ENCODE assay signal across 15 cellular contexts in genomic region chr12:125104978-125105377, GRCh38. TPM values are rescaled to one million over a fixed set of nuclear protein-coding genes. Genes with fewer than 3 reads are reported as not detected.
DNase-seq lines count a peak whose midpoint lies in the region; ATAC-seq, FAIRE-seq and TF ChIP-seq lines count a peak whose summit lies in the region.
"Had no signal": no experiment of that assay in that cellular context is flagged by ENCODE, and none has a peak within 500 bp of the region (broad histone marks: within the 10 kb centered on the region; RNA-seq: fewer than 3 reads in every experiment).

No MANE protein-coding gene starts in this region.

- H3K14ac ChIP-seq in IMR-90 (replicated peaks; ENCODE audit: low read depth, low read length) (no peak overlapping the region), H1 (ENCODE audit: insufficient read length) (no peak overlapping the region)

- peaks cover 10 to 55% (median 42%) of the 10 kb centered on the region in 10 experiments; a peak in 17 of 20 replicates for H3K4me1 ChIP-seq in BLaER1 treated with 17β-estradiol and CSF1 and Interleukin-3, amounts not matched to agents 10 nM and 100 nM
- no peaks in the 10 kb centered on the region for H3K4me1 ChIP-seq in IMR-90 (ENCODE audit: control insufficient read depth, insufficient read depth, low read length)
- H3K4me1 ChIP-seq in H1 (replicated peaks in 1 of 4; ENCODE audit: control insufficient read depth in 3 of 4, insufficient read depth in 4 of 4, low read length in 3 of 4), result peaks cover 0 to 4% (median 1%) of the 10 kb centered on the region in 4 experiments; a peak in 3 of 7 replicates

- H3K4ac ChIP-seq in IMR-90 (ENCODE audit: low read depth, low read length), result no peak overlapping the region
- no peak overlapping the region for H3K4ac ChIP-seq in H1 (replicated peaks; ENCODE audit: insufficient read length, low read depth, low read length)

- H4K5ac ChIP-seq in IMR-90 (ENCODE audit: low read depth, low read length) (no peak overlapping the region), H1 (ENCODE audit: insufficient read length, low read depth, low read length) (no peak overlapping the region)

- H2AK5ac ChIP-seq in IMR-90 (ENCODE audit: low read depth, low read length) (no peak overlapping the region), H1 (ENCODE audit: low read depth, low read length) (no peak overlapping the region)

- H2BK15ac ChIP-seq in IMR-90 (ENCODE audit: low read depth, low read length) (no peak overlapping the region), H1 (ENCODE audit: low read length) (no peak overlapping the region)

- H4K8ac ChIP-seq in IMR-90 (ENCODE audit: low read depth in 2 of 2, low read length in 2 of 2), result no peak overlapping the region
- H4K8ac ChIP-seq in H1 (ENCODE audit: extremely low read depth, insufficient read depth, low read length), result peak overlapping the region; percentile 28; the same call in 1 of the 2 replicates

- POLR2A ChIA-PET in IMR-90 (lab: Charles Lee; ENCODE audit: unreplicated experiment) (no interaction called here), H1 (lab: Charles Lee; ENCODE audit: partially characterized antibody) (interaction anchor here (1.0 to 1.5 kb wide), 2 partner anchors 11 to 131 kb away, joined by 3 to 4 read pairs; no protein-coding TSS in a partner anchor)

- H3K23me2 ChIP-seq in H1 (ENCODE audit: low read depth, low read length), result no peaks in the 10 kb centered on the region

- intact Hi-C loops in IMR-90 (cut with micrococcal nuclease), result no loop called here

- H3K23ac ChIP-seq in IMR-90 (ENCODE audit: low read depth, low read length) (no peak overlapping the region), H1 (ENCODE audit: insufficient read length) (no peak overlapping the region)

- no peaks in the 10 kb centered on the region for H3F3A ChIP-seq in neural cell (ENCODE audit: insufficient read depth, low read length, poor library complexity, severe bottlenecking)

- peaks cover 26 to 82% (median 49%) of the 10 kb centered on the region in 11 experiments for H3K36me3 ChIP-seq in BLaER1 treated with 17β-estradiol and CSF1 and Interleukin-3, amounts not matched to agents 10 nM and 100 nM
- H3K36me3 ChIP-seq in IMR-90 (ENCODE audit: control insufficient read depth, insufficient read depth, low read length) (peaks cover 34% of the 10 kb centered on the region), H1 (ENCODE audit: control insufficient read depth in 2 of 4, insufficient read depth in 4 of 4, low read length in 3 of 4) (peaks cover 13 to 44% (median 26%) of the 10 kb centered on the region in 4 experiments; a peak in 7 of 8 replicates), neural cell (ENCODE audit: insufficient read depth, low read length) (peaks cover 5% of the 10 kb centered on the region)

- no peak overlapping the region for H2BK5ac ChIP-seq in IMR-90 (ENCODE audit: low read depth, low read length, poor library complexity, severe bottlenecking)
- no peak overlapping the region for H2BK5ac ChIP-seq in H1 (ENCODE audit: low read depth, low read length)

- 88% methylated on average over 5 of the region's 10 CpGs; no CpG with 5 or more reads in 1 of the 2 experiments for whole genome bisulfite sequencing in IMR-90 (ENCODE audit: extremely low coverage in 2 of 2, insufficient read length in 1 of 2), 2 experiments
- 88% methylated on average over 8 of the region's 10 CpGs; no CpG with 5 or more reads in 1 of the 2 experiments for WGBS in H1 (ENCODE audit: extremely low coverage in 1 of 2, insufficient coverage in 1 of 2, insufficient read length in 1 of 2, insufficient replicate concordance in 2 of 2, low coverage in 1 of 2, low lambda C conversion rate in 2 of 2, missing lambda C conversion rate in 1 of 2), 2 experiments

- H4K91ac ChIP-seq in IMR-90 (ENCODE audit: insufficient read depth, low read depth, low read length) (no peak overlapping the region), H1 (replicated peaks; ENCODE audit: insufficient read length, low read length) (no peak overlapping the region)

- H3K18ac ChIP-seq in IMR-90 (ENCODE audit: low read depth, low read length) (no peak overlapping the region), H1 (ENCODE audit: extremely low read depth, low read length) (no peak overlapping the region)

- BruUV-seq in IMR-90 (replicated peaks; lab: Mats Ljungman, UMichigan), result no TSS peak

- FAIRE-seq in H1 (lab: Jason Lieb, UNC), result no peak
- FAIRE-seq: A204.1 had no signal

- H2AK9ac ChIP-seq in IMR-90 (replicated peaks; ENCODE audit: low read depth, low read length, poor library complexity), result peak overlapping the region; percentile 47

- H3K9me1 ChIP-seq in IMR-90 (ENCODE audit: insufficient read depth, low read length), result no peaks in the 10 kb centered on the region

- no peak overlapping the region for H2AFZ ChIP-seq in IMR-90 (replicated peaks; ENCODE audit: low read length, poor library complexity)
- H2AFZ ChIP-seq in H1 (ENCODE audit: low read length), result no peak overlapping the region
- H2AFZ ChIP-seq in neural cell (ENCODE audit: low read depth, low read length), result no peak overlapping the region
- H2AFZ ChIP-seq: GM23248 had no signal

- no peak for TF ChIP-seq POLR2A in IMR-90 (IDR thresholded peaks at IDR 0.05; ENCODE audit: low read depth, low read length)
- TF ChIP-seq POLR2A in H1 (IDR thresholded peaks at IDR 0.05; ENCODE audit: control extremely low read depth in 1 of 2, low read depth in 2 of 2, low read length in 2 of 2), result no peak

- no peak for DNase-seq in IMR-90
- DNase-seq in H1 (ENCODE audit: low read depth in 1 of 2, low spot score in 2 of 2), result no peak
- no peak for DNase-seq in NCI-H1105 (lab: John Stamatoyannopoulos, UW)
- DNase-seq in hepatic stellate cell (ENCODE audit: low spot score), result no peak
- DNase-seq: Caco-2; CD8-positive, alpha-beta memory T cell; GF-D8; GM23248; HCEC 1CT; KBM-7 had no signal

- H3K9ac ChIP-seq in BLaER1 treated with 17β-estradiol and CSF1 and Interleukin-3, amounts not matched to agents 10 nM and 100 nM, result peak overlapping the region in 2 of 11 experiments; percentile 50 to 52; a peak in 2 of 22 replicates
- no peak overlapping the region for H3K9ac ChIP-seq in IMR-90 (ENCODE audit: low read depth, low read length)
- H3K9ac ChIP-seq in H1 (replicated peaks in 1 of 4; ENCODE audit: extremely low read depth in 1 of 4, low read depth in 3 of 4, low read length in 3 of 4), result no peak overlapping the region
- no peak overlapping the region for H3K9ac ChIP-seq in neural cell (ENCODE audit: low read length)
- H3K9ac ChIP-seq: GM23248 had no signal

- H3K27me3 ChIP-seq in BLaER1 treated with 17β-estradiol and CSF1 and Interleukin-3, amounts not matched to agents 10 nM and 100 nM, result no peaks in the 10 kb centered on the region
- H3K27me3 ChIP-seq in IMR-90 (ENCODE audit: control insufficient read depth, insufficient read depth, low read length) (no peaks in the 10 kb centered on the region), H1 (replicated peaks in 1 of 4; ENCODE audit: control insufficient read depth in 3 of 4, extremely low read depth in 1 of 4, insufficient read depth in 3 of 4, low read length in 3 of 4) (no peaks in the 10 kb centered on the region), neural cell (ENCODE audit: insufficient read depth, low read depth, low read length) (no peaks in the 10 kb centered on the region)

- no peaks in the 10 kb centered on the region for H3K9me2 ChIP-seq in neural cell (ENCODE audit: insufficient read depth, low read length)

- no peaks in the 10 kb centered on the region; a peak in 1 of 22 replicates for H4K20me1 ChIP-seq in BLaER1 treated with 17β-estradiol and CSF1 and Interleukin-3, amounts not matched to agents 10 nM and 100 nM
- no peaks in the 10 kb centered on the region for H4K20me1 ChIP-seq in IMR-90 (ENCODE audit: insufficient read depth, low read length)
- peaks cover 0 to 10% of the 10 kb centered on the region in 2 experiments for H4K20me1 ChIP-seq in H1 (replicated peaks in 1 of 2; ENCODE audit: control insufficient read depth in 1 of 2, insufficient read depth in 2 of 2, low read length in 2 of 2)
- H4K20me1 ChIP-seq in neural cell (ENCODE audit: insufficient read depth), result no peaks in the 10 kb centered on the region

- H3K9me3 ChIP-seq in BLaER1 treated with 17β-estradiol and CSF1 and Interleukin-3, amounts not matched to agents 10 nM and 100 nM (replicated peaks in 1 of 11), result no peaks in the 10 kb centered on the region
- H3K9me3 ChIP-seq in IMR-90 (ENCODE audit: control insufficient read depth, insufficient read depth, low read length) (no peaks in the 10 kb centered on the region), H1 (ENCODE audit: insufficient read depth in 2 of 2, low read depth in 1 of 2, low read length in 1 of 2) (no peaks in the 10 kb centered on the region), neural cell (ENCODE audit: low read length) (no peaks in the 10 kb centered on the region)
- H3K9me3 ChIP-seq: Caco-2 had no signal

- no peaks in the 10 kb centered on the region; a peak in 2 of 4 replicates for H3K79me1 ChIP-seq in IMR-90 (ENCODE audit: low read depth in 1 of 2, low read length in 2 of 2)
- peaks cover 6% of the 10 kb centered on the region; the same call in 1 of the 2 replicates for H3K79me1 ChIP-seq in H1 (ENCODE audit: low read depth, low read length)

- H3K4me3 ChIP-seq in BLaER1 treated with 17β-estradiol and CSF1 and Interleukin-3, amounts not matched to agents 10 nM and 100 nM, result peak overlapping the region in 1 of 10 experiments; percentile 25; a peak in 1 of 20 replicates
- H3K4me3 ChIP-seq in IMR-90 (ENCODE audit: insufficient read depth, low read depth, low read length) (no peak overlapping the region), H1 (ENCODE audit: extremely low read depth in 1 of 4, insufficient read depth in 2 of 4, low read depth in 3 of 4, low read length in 4 of 4) (no peak overlapping the region), neural cell (ENCODE audit: low read length) (no peak overlapping the region)
- H3K4me3 ChIP-seq: GM23248 had no signal

- H2BK12ac ChIP-seq in H1 (ENCODE audit: low read depth, low read length), result no peak overlapping the region

- peak overlapping the region in 10 of 11 experiments; percentile 0 to 97 (median 80); a peak in 18 of 22 replicates for H3K4me2 ChIP-seq in BLaER1 treated with 17β-estradiol and CSF1 and Interleukin-3, amounts not matched to agents 10 nM and 100 nM
- no peak overlapping the region for H3K4me2 ChIP-seq in IMR-90 (ENCODE audit: low read depth, low read length)
- H3K4me2 ChIP-seq in H1 (ENCODE audit: insufficient read depth in 1 of 2, low read depth in 2 of 2, low read length in 2 of 2), result no peak overlapping the region
- H3K4me2 ChIP-seq in neural cell (ENCODE audit: low read length), result no peak overlapping the region

- H3K56ac ChIP-seq in IMR-90 (ENCODE audit: extremely low read depth, insufficient read depth, low read length) (no peak overlapping the region), H1 (replicated peaks; ENCODE audit: insufficient read length, low read depth, low read length) (no peak overlapping the region)

- ATAC-seq in IMR-90 (ENCODE audit: low read depth) (no peak), GM18517 (IDR thresholded peaks at IDR 0.05; ENCODE audit: unreplicated experiment) (no peak)

- TF ChIP-seq RAD21 in IMR-90 (IDR thresholded peaks at IDR 0.05; ENCODE audit: low read length) (no peak), H1 (IDR thresholded peaks at IDR 0.05 in 1 of 2, conservative IDR thresholded peaks at IDR 0.05 in 1 of 2; ENCODE audit: low read depth in 2 of 2, low read length in 2 of 2) (no peak), neural cell (conservative IDR thresholded peaks at IDR 0.05) (no peak)

- H3K79me2 ChIP-seq in H1 (ENCODE audit: control insufficient read depth in 1 of 2, insufficient read depth in 2 of 2, low read length in 2 of 2) (0 out of 4 replicates have a peak, but pooled peaks cover 0 to 2% of the 10 kb centered on the region in 2 experiments), neural cell (replicated peaks; ENCODE audit: insufficient read depth, low read length) (no peaks in the 10 kb centered on the region)

- dilution Hi-C loops in IMR-90 (cut with HindIII; ENCODE audit: low sequenced_read_pairs, unreplicated experiment), result no loop called here

- H3K27ac ChIP-seq in BLaER1 treated with 17β-estradiol and CSF1 and Interleukin-3, amounts not matched to agents 10 nM and 100 nM, result no peak overlapping the region; a peak in 1 of 22 replicates
- H3K27ac ChIP-seq in IMR-90 (ENCODE audit: insufficient read depth, low read length) (no peak overlapping the region), H1 (ENCODE audit: low read depth, low read length) (no peak overlapping the region), neural cell (ENCODE audit: low read length) (peak overlapping the region; percentile 42)
- H3K27ac ChIP-seq: GM23248, HL-60 had no signal

- H2BK120ac ChIP-seq in IMR-90 (ENCODE audit: low read depth, low read length) (no peak overlapping the region), H1 (replicated peaks; ENCODE audit: low read depth, low read length) (no peak overlapping the region)

- CTCF ChIA-PET in IMR-90 (lab: Yijun Ruan, JAX), result no interaction called here
- CTCF ChIA-PET in H1 (lab: Charles Lee; ENCODE audit: partially characterized antibody), result interaction anchor here (1.1 kb wide), 1 partner anchor 12 kb away, joined by 5 read pairs; no protein-coding TSS in a partner anchor

- no peak for TF ChIP-seq CTCF in IMR-90 (conservative IDR thresholded peaks at IDR 0.05; ENCODE audit: low read depth, low read length)
- TF ChIP-seq CTCF in H1 (IDR thresholded peaks at IDR 0.05; ENCODE audit: control extremely low read depth in 1 of 3, insufficient read depth in 1 of 3, low read depth in 1 of 3, low read length in 3 of 3), result no peak
- no peak for TF ChIP-seq CTCF in neural cell (IDR thresholded peaks at IDR 0.05; ENCODE audit: poor library complexity, severe bottlenecking)

- H2BK20ac ChIP-seq in IMR-90 (ENCODE audit: low read depth, low read length), result no peak overlapping the region
- no peak overlapping the region for H2BK20ac ChIP-seq in H1 (ENCODE audit: low read length)

- TF ChIP-seq EP300 in H1 (IDR thresholded peaks at IDR 0.05; ENCODE audit: borderline replicate concordance in 1 of 2, low read depth in 2 of 2, low read length in 2 of 2) (no peak), neural cell (conservative IDR thresholded peaks at IDR 0.05; ENCODE audit: poor library complexity, severe bottlenecking) (no peak)

- in situ Hi-C loops in IMR-90 (cut with MboI; ENCODE audit: low sequenced_read_pairs), result no loop called here

RNA-seq across cellular contexts. Expression of gene AACS, which starts 39.7 kb away (rescaled TPM):
- total RNA-seq in IMR-90 (2012; rRNA removed), result 21.1 and 22.0 TPM in 2 replicates
- 24.0 and 24.9 TPM in 2 replicates for polyA plus RNA-seq in IMR-90 (2012; rRNA removed)
- polyA plus RNA-seq in IMR-90 (2012; cell fraction: cytosol; rRNA removed), result 19.0 and 22.8 TPM in 2 replicates
- polyA plus RNA-seq in IMR-90 (2012; cell fraction: nucleus; rRNA removed; ENCODE audit: low replicate concordance), result 44.6 and 53.6 TPM in 2 replicates
- 52.4 and 54.6 TPM in 2 replicates for total RNA-seq in H1 (2021; fragmentation: NEBNext Ultra II Directional; extraction: Animal tissue kit (Norgen Biotek cat#: 25700))
- 51.9 and 60.8 TPM in 2 replicates for polyA plus RNA-seq in H1 (2011; rRNA removed)
- polyA plus RNA-seq in H1 (2011; cell fraction: cytosol; rRNA removed), result 40.7 TPM
- polyA plus RNA-seq in H1 (2011; cell fraction: nucleus; rRNA removed), result 79.8 TPM
- polyA plus RNA-seq in H1 (2012, experiment 1 of 2), result 44.6 to 57.4 TPM (median 56.9 TPM) in 4 replicates
- 57.2 TPM for polyA plus RNA-seq in H1 (2012, experiment 2 of 2)
- polyA plus RNA-seq in H1 (2013, experiment 1 of 2), result 26.7 TPM
- polyA plus RNA-seq in H1 (2013, experiment 2 of 2), result 25.2 TPM
- 66.1 and 81.3 TPM in 2 replicates for polyA minus RNA-seq in H1 (2011; rRNA and poly(A)+ RNA removed)
- polyA minus RNA-seq in H1 (2011; cell fraction: cytosol; rRNA and poly(A)+ RNA removed), result 36.7 TPM
- polyA minus RNA-seq in H1 (2011; cell fraction: nucleus; rRNA and poly(A)+ RNA removed), result 35.1 TPM
- 33.2 and 34.3 TPM in 2 replicates for polyA plus RNA-seq in neural cell
- 35.3 and 36.3 TPM in 2 replicates for polyA minus RNA-seq in neural cell

Comparison
In these comparisons a context has a peak if more than half of its experiments do, and no peak if none do; other contexts are left out.
1. H3K4me2 ChIP-seq: peak in BLaER1 treated with 17β-estradiol and CSF1 and Interleukin-3, amounts not matched to agents 10 nM and 100 nM (10 of 11); none in IMR-90 (single experiment), H1 (0 of 2) and neural cell (single experiment).